ENCODE assay signal across 16 cellular contexts in the genomic region with DNA sequence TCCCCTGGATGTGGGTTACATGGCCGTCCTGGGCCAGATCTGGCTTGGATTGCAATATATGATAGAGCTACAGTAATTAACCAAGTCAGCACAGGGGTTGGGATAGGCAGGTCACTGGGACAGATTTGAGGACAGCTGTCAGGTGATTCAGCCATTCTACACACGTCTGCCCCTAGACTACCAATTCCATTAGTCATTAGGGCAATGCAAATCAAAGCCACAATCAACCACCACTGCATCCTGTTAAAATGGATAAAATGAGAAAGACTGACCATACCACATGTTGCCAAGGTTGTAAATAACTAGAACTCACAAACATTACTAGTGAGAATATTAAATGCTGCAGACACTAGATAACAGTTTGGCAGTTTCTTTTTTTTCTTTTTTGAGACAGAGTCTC. TPM values are rescaled to one million over a fixed set of nuclear protein-coding genes. Genes with fewer than 3 reads are reported as not detected.
DNase-seq lines count a peak whose midpoint lies in the region; TF ChIP-seq lines count a peak whose summit lies in the region.
"Had no signal": no experiment of that assay in that cellular context is flagged by ENCODE, and none has a peak within 500 bp of the region (broad histone marks: within the 10 kb centered on the region; RNA-seq: fewer than 3 reads in every experiment).

No MANE protein-coding gene starts in this region.

- H3K27ac ChIP-seq in mesenchymal stem cell (ENCODE audit: low read length, poor library complexity, severe bottlenecking): no peak overlapping the region
- H3K27ac ChIP-seq in uterus: no peak overlapping the region
- H3K27ac ChIP-seq: BLaER1 had no signal

- H2BK12ac ChIP-seq in mesenchymal stem cell (ENCODE audit: low read length in 2 of 2): no peak overlapping the region

- no peak overlapping the region for H2AK5ac ChIP-seq in mesenchymal stem cell (ENCODE audit: low read length, severe bottlenecking)

- H3K4me2 ChIP-seq in mesenchymal stem cell (ENCODE audit: low read length, poor library complexity, severe bottlenecking): no peak overlapping the region
- H3K4me2 ChIP-seq: BLaER1 had no signal

- no peak overlapping the region for H3K18ac ChIP-seq in mesenchymal stem cell (ENCODE audit: low read depth in 1 of 2, low read length in 2 of 2)

- H3K27me3 ChIP-seq in mesenchymal stem cell (ENCODE audit: control insufficient read depth in 1 of 2, insufficient read depth in 1 of 2, low read length in 2 of 2) (no peaks in the 10 kb centered on the region), uterus (no peaks in the 10 kb centered on the region)
- H3K27me3 ChIP-seq: BLaER1 had no signal

- TF ChIP-seq POLR2A in uterus (IDR thresholded peaks at IDR 0.05): no peak

- H3K9ac ChIP-seq in mesenchymal stem cell (ENCODE audit: low read length): no peak overlapping the region
- H3K9ac ChIP-seq: BLaER1 had no signal

- intact Hi-C loops in uterus (cut with DNase I; ENCODE audit: low total_unique reads): no loop called here

- DNase-seq in Caki2 (ENCODE audit: low read depth) (peak; percentile 30), HS-5 (ENCODE audit: low read depth) (peak; percentile 56), astrocyte of the cerebellum (ENCODE audit: low read depth) (peak; percentile 39), mesenchymal stem cell (peak; percentile 43), NCI-H524 (lab: John Stamatoyannopoulos, UW) (no peak), Kasumi-1 (lab: John Stamatoyannopoulos, UW) (no peak), uterus (no peak), NCI-H2081 (lab: John Stamatoyannopoulos, UW) (no peak)
- DNase-seq: activated CD4-positive, alpha-beta T cell treated with anti-CD3 and anti-CD28 coated beads for 1 hour; activated T-cell treated with anti-CD3 and anti-CD28 coated beads, Interleukin-2, amount 50 U/mL, for 72 hours; effector CD4-positive, alpha-beta T cell; kidney; NCI-H2227 treated with DMSO at 0.1 percent for 48 hours; retina; stimulated activated CD4-positive, alpha-beta T cell treated with anti-CD3 and anti-CD28 coated beads, Interleukin-2, amount 100 ng/mL, for 24 hours had no signal

- peaks cover 5 to 18% of the 10 kb centered on the region in 2 experiments for H3K36me3 ChIP-seq in mesenchymal stem cell (ENCODE audit: control insufficient read depth in 1 of 2, insufficient read depth in 2 of 2, low read depth in 1 of 2, low read length in 2 of 2)
- H3K36me3 ChIP-seq in uterus: no peaks in the 10 kb centered on the region

- no peaks in the 10 kb centered on the region for H3K9me3 ChIP-seq in mesenchymal stem cell (ENCODE audit: control insufficient read depth, low read length)
- H3K9me3 ChIP-seq in uterus: no peaks in the 10 kb centered on the region

- no peaks in the 10 kb centered on the region for H3K79me1 ChIP-seq in mesenchymal stem cell (replicated peaks; ENCODE audit: low read length, poor library complexity, severe bottlenecking)

- H3K4ac ChIP-seq in mesenchymal stem cell (ENCODE audit: low read depth in 1 of 2, low read length in 2 of 2): no peak overlapping the region

- H2BK15ac ChIP-seq in mesenchymal stem cell (ENCODE audit: low read depth, poor library complexity, severe bottlenecking): no peak overlapping the region

- H4K91ac ChIP-seq in mesenchymal stem cell (ENCODE audit: low read length): no peak overlapping the region

- H3K4me3 ChIP-seq in astrocyte of the cerebellum (ENCODE audit: low read depth, low read length) (no peak overlapping the region), mesenchymal stem cell (ENCODE audit: insufficient read depth in 1 of 2, low read depth in 1 of 2, low read length in 2 of 2) (no peak overlapping the region), uterus (no peak overlapping the region)
- H3K4me3 ChIP-seq: BLaER1 had no signal

- no peak overlapping the region for H3K23ac ChIP-seq in mesenchymal stem cell (ENCODE audit: low read length in 2 of 2)

- H3K4me1 ChIP-seq in mesenchymal stem cell (ENCODE audit: control insufficient read depth, insufficient read depth, low read depth, low read length): no peaks in the 10 kb centered on the region
- H3K4me1 ChIP-seq in uterus: no peaks in the 10 kb centered on the region
- H3K4me1 ChIP-seq: BLaER1 had no signal

- H2BK5ac ChIP-seq in mesenchymal stem cell (ENCODE audit: low read depth, low read length, poor library complexity, severe bottlenecking): no peak overlapping the region

- WGBS in mesenchymal stem cell: 46% methylated on average over 2 of the region's 2 CpGs

- no peak for TF ChIP-seq CTCF in astrocyte of the cerebellum (IDR thresholded peaks at IDR 0.05; ENCODE audit: low read depth, low read length, missing control alignments)
- TF ChIP-seq CTCF in uterus (IDR thresholded peaks at IDR 0.05): no peak

- no peak overlapping the region for H2AFZ ChIP-seq in mesenchymal stem cell (ENCODE audit: low read depth, low read length)

- no peak overlapping the region for H4K8ac ChIP-seq in mesenchymal stem cell (ENCODE audit: low read length)

- in situ Hi-C loops in Caki2 (cut with HindIII; ENCODE audit: low pct_unique_long_range_greater_than_20kb, low sequenced_read_pairs): no loop called here
- in situ Hi-C loops in astrocyte of the cerebellum (cut with HindIII; ENCODE audit: low sequenced_read_pairs): no loop called here

- no peak overlapping the region for H2BK120ac ChIP-seq in mesenchymal stem cell (ENCODE audit: low read depth, low read length)

- H3K14ac ChIP-seq in mesenchymal stem cell (ENCODE audit: low read length in 2 of 2): no peak overlapping the region

RNA-seq across cellular contexts. Expression of gene C21orf58, which starts 16.0 kb away (rescaled TPM):
- 3.0 and 4.5 TPM in 2 replicates for total RNA-seq in Caki2 (2014; rRNA removed; shearing (Covaris generic); ENCODE audit: low replicate concordance)
- polyA plus RNA-seq in mesenchymal stem cell (2013, experiment 1 of 2): 2.0 TPM
- 1.7 TPM for polyA plus RNA-seq in mesenchymal stem cell (2013, experiment 2 of 2)
- 1 to 10 TPM in 3 of 4 donors, under 1 TPM in 1; 0.88 to 9.4 (median 5.6) TPM for total RNA-seq in uterus

RNA-seq across cellular contexts. Expression of gene PCNT, which starts 16.3 kb away (rescaled TPM):
- total RNA-seq in Caki2 (2014; rRNA removed; shearing (Covaris generic); ENCODE audit: low replicate concordance): 8.5 and 42.4 TPM in 2 replicates
- polyA plus RNA-seq in mesenchymal stem cell (2013, experiment 1 of 2): 6.7 TPM
- 5.3 TPM for polyA plus RNA-seq in mesenchymal stem cell (2013, experiment 2 of 2)
- 10 to 100 TPM in 2 of 4 donors, 1 to 10 TPM in 2; 6.2 to 29.7 (median 17.1) TPM for total RNA-seq in uterus

RNA-seq across cellular contexts. Expression of gene YBEY, which starts 21.5 kb away (rescaled TPM):
- 35.5 and 44.3 TPM in 2 replicates for total RNA-seq in Caki2 (2014; rRNA removed; shearing (Covaris generic); ENCODE audit: low replicate concordance)
- polyA plus RNA-seq in mesenchymal stem cell (2013, experiment 1 of 2): 14.6 TPM
- polyA plus RNA-seq in mesenchymal stem cell (2013, experiment 2 of 2): 15.5 TPM
- total RNA-seq in uterus: 10 to 100 TPM in 3 of 4 donors, 1 to 10 TPM in 1; 2.9 to 78.6 (median 13.0) TPM

RNA-seq across cellular contexts. Expression of gene MCM3AP, which starts 22.2 kb away (rescaled TPM):
- 58.8 and 76.2 TPM in 2 replicates for total RNA-seq in Caki2 (2014; rRNA removed; shearing (Covaris generic); ENCODE audit: low replicate concordance)
- 33.7 TPM for polyA plus RNA-seq in mesenchymal stem cell (2013, experiment 1 of 2)
- polyA plus RNA-seq in mesenchymal stem cell (2013, experiment 2 of 2): 32.9 TPM
- total RNA-seq in uterus: 100 to 1,000 TPM in 2 of 4 donors, 10 to 100 TPM in 2; 24.1 to 128 (median 93.2) TPM

Comparison
In these comparisons a context has a peak if more than half of its experiments do, and no peak if none do; other contexts are left out.
1. DNase-seq: peak in Caki2 (single experiment), HS-5 (single experiment), astrocyte of the cerebellum (single experiment) and mesenchymal stem cell (single experiment); none in NCI-H524 (0 of 2), Kasumi-1 (0 of 2), uterus (0 of 2) and NCI-H2081 (0 of 2).